ENCODE assay signal across 13 cellular contexts in the genomic region with DNA sequence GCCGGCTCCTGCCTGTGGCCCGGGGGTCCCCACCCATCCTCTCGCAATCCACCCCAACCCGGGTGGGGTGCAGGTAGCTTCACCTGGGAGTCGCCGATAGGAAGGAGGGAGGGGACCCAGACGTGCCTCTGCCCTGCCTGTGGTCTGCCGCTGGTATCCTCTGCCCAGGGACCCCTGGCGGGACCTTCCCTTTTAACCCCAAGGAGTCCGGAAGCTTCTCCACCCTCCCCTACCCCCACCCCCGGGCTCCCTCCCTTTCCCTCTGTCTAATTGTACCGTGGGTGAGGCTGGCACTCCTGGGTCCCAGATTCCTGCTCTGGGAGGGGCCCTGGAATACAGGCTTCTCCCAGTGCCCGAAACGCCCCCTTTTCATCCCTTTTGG. TPM values are rescaled to one million over a fixed set of nuclear protein-coding genes. Genes with fewer than 3 reads are reported as not detected.
DNase-seq lines count a peak whose midpoint lies in the region; ATAC-seq, FAIRE-seq and TF ChIP-seq lines count a peak whose summit lies in the region.
"Had no signal": no experiment of that assay in that cellular context is flagged by ENCODE, and none has a peak within 500 bp of the region (broad histone marks: within the 10 kb centered on the region; RNA-seq: fewer than 3 reads in every experiment).

A gene with protein sequence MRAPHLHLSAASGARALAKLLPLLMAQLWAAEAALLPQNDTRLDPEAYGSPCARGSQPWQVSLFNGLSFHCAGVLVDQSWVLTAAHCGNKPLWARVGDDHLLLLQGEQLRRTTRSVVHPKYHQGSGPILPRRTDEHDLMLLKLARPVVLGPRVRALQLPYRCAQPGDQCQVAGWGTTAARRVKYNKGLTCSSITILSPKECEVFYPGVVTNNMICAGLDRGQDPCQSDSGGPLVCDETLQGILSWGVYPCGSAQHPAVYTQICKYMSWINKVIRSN (minus strand): TSS at position 166 of the 382 bp plus-strand sequence. CDS start 579 bp downstream, outside the sequence.

- H3K27ac Mint-ChIP-seq in effector memory CD8-positive, alpha-beta T cell, result no peak within 1 kb of the TSS
- no peak within 1 kb of the TSS for H3K27ac Mint-ChIP-seq in naive B cell

- in situ Hi-C loops in HepG2 (cut with HindIII; ENCODE audit: extremely low pct_ligation_motif_present, low pct_unique_long_range_greater_than_20kb), result loop anchor here (5.0 kb wide), 2 partner anchors 73 to 87 kb away; no protein-coding TSS in a partner anchor

- H3K9me3 ChIP-seq in HepG2 (ENCODE audit: low read length), result no peaks in the 10 kb centered on the region
- no peaks in the 10 kb centered on the region for H3K9me3 ChIP-seq in right lobe of liver
- H3K9me3 ChIP-seq in WERI-Rb-1 (ENCODE audit: severe bottlenecking), result no peaks in the 10 kb centered on the region
- no peaks in the 10 kb centered on the region for H3K9me3 ChIP-seq in left lung
- H3K9me3 ChIP-seq in mesenchymal stem cell (ENCODE audit: control insufficient read depth, low read length), result no peaks in the 10 kb centered on the region

- peak within 1 kb of the TSS in 2 of 3 experiments; percentile 10 to 50; a peak in 2 of 6 replicates for H3K4me3 ChIP-seq in HepG2 (replicated peaks in 1 of 3; ENCODE audit: insufficient read depth in 1 of 3, low read depth in 2 of 3, low read length in 3 of 3)
- H3K4me3 ChIP-seq in right lobe of liver, result no peak within 1 kb of the TSS
- H3K4me3 ChIP-seq in WERI-Rb-1 (ENCODE audit: low read depth, low read length), result no peak within 1 kb of the TSS
- H3K4me3 ChIP-seq in left lung, result peak within 1 kb of the TSS in 1 of 2 donors; percentile 41
- H3K4me3 ChIP-seq in mesenchymal stem cell (ENCODE audit: insufficient read depth in 1 of 2, low read depth in 1 of 2, low read length in 2 of 2), result no peak within 1 kb of the TSS

- no peak for TF ChIP-seq CTCF in HepG2 (CRISPR knock-in tag; IDR thresholded peaks at IDR 0.05)
- TF ChIP-seq CTCF in right lobe of liver (IDR thresholded peaks at IDR 0.05), result no peak
- TF ChIP-seq CTCF in WERI-Rb-1 (IDR thresholded peaks at IDR 0.05; ENCODE audit: low read depth, low read length), result no peak
- TF ChIP-seq CTCF in left lung (IDR thresholded peaks at IDR 0.05), result no peak

- H3K4me2 ChIP-seq in HepG2 (ENCODE audit: low read depth, low read length), result peak within 1 kb of the TSS; percentile 39; the same call in 1 of the 2 replicates
- H3K4me2 ChIP-seq in mesenchymal stem cell (ENCODE audit: low read length, poor library complexity, severe bottlenecking), result no peak within 1 kb of the TSS

- no peak for TF ChIP-seq POLR2A in HepG2 (IDR thresholded peaks at IDR 0.05; ENCODE audit: insufficient read depth in 1 of 2, low read depth in 2 of 2, low read length in 2 of 2)
- no peak for TF ChIP-seq POLR2A in right lobe of liver (IDR thresholded peaks at IDR 0.05)

- H3K27me3 Mint-ChIP-seq in effector memory CD8-positive, alpha-beta T cell, result peaks cover 78 to 87% of the 10 kb centered on the region in 2 donors
- peaks cover 38 to 86% (median 74%) of the 10 kb centered on the region in 3 donors for H3K27me3 Mint-ChIP-seq in naive B cell

- H3K79me1 ChIP-seq in mesenchymal stem cell (replicated peaks; ENCODE audit: low read length, poor library complexity, severe bottlenecking), result no peaks in the 10 kb centered on the region

- H3K4me1 Mint-ChIP-seq in effector memory CD8-positive, alpha-beta T cell (ENCODE audit: low read depth in 2 of 2), result peaks cover 18 to 22% of the 10 kb centered on the region in 2 donors
- peaks cover 20 to 29% (median 26%) of the 10 kb centered on the region in 3 donors for H3K4me1 Mint-ChIP-seq in naive B cell

- peak within 1 kb of the TSS in 1 of 2 experiments; percentile 28 for H3K14ac ChIP-seq in mesenchymal stem cell (ENCODE audit: low read length in 2 of 2)

- no peak within 1 kb of the TSS for H3K4ac ChIP-seq in mesenchymal stem cell (ENCODE audit: low read depth in 1 of 2, low read length in 2 of 2)

- DNase-seq in HepG2 (ENCODE audit: low spot score) (no peak), right lobe of liver (no peak), naive B cell (no peak), HTR-8/SVneo (ENCODE audit: insufficient read length, low spot score) (no peak), WERI-Rb-1 (no peak), left lung (no peak), mesenchymal stem cell (no peak)
- DNase-seq in effector memory CD8-positive, alpha-beta T cell, result no peak
- DNase-seq: GOT3, NCI-H2227 treated with DMSO at 0.1 percent for 48 hours, SW 1271 had no signal

- no peaks in the 10 kb centered on the region for H3K79me2 ChIP-seq in HepG2 (ENCODE audit: insufficient read depth, low read length)

- H2BK15ac ChIP-seq in mesenchymal stem cell (ENCODE audit: low read depth, poor library complexity, severe bottlenecking), result no peak within 1 kb of the TSS

- CTCF ChIA-PET in HepG2 (lab: Yijun Ruan, JAX; ENCODE audit: low intra/inter-chr PET ratio, low total read pairs), result no interaction called here

- H3K18ac ChIP-seq in mesenchymal stem cell (ENCODE audit: low read depth in 1 of 2, low read length in 2 of 2), result no peak within 1 kb of the TSS

- intact Hi-C loops in HepG2 (cut with micrococcal nuclease; ENCODE audit: unreplicated experiment) (loop anchor here (10.0 kb wide), 1 partner anchor 85 kb away; no protein-coding TSS in a partner anchor), right lobe of liver (cut with DNase I) (no loop called here), left lung (cut with DNase I) (no loop called here)

- no peaks in the 10 kb centered on the region for H4K20me1 ChIP-seq in HepG2 (ENCODE audit: insufficient read depth, low read length)

- no peak within 1 kb of the TSS for H3K23ac ChIP-seq in mesenchymal stem cell (ENCODE audit: low read length in 2 of 2)

- H2BK5ac ChIP-seq in mesenchymal stem cell (ENCODE audit: low read depth, low read length, poor library complexity, severe bottlenecking), result no peak within 1 kb of the TSS

- ATAC-seq in HepG2 (no peak), right lobe of liver (no peak), naive B cell (ENCODE audit: low read depth in 2 of 2) (no peak), left lung (no peak)
- no peak for ATAC-seq in effector memory CD8-positive, alpha-beta T cell (replicated peaks)

- no peak within 1 kb of the TSS for H3K9ac ChIP-seq in HepG2 (ENCODE audit: insufficient read depth, low read depth, low read length)
- H3K9ac ChIP-seq in mesenchymal stem cell (ENCODE audit: low read length), result no peak within 1 kb of the TSS

- peaks cover 5 to 41% of the 10 kb centered on the region in 2 experiments; a peak in 4 of 5 replicates for H3K27me3 ChIP-seq in HepG2 (ENCODE audit: control insufficient read depth in 1 of 2, insufficient read depth in 2 of 2, low read length in 2 of 2)
- H3K27me3 ChIP-seq in right lobe of liver, result peaks cover 3 to 6% of the 10 kb centered on the region in 2 donors
- H3K27me3 ChIP-seq in WERI-Rb-1 (ENCODE audit: insufficient read depth, low read depth, severe bottlenecking), result peaks cover 91% of the 10 kb centered on the region
- H3K27me3 ChIP-seq in left lung, result peaks cover 34 to 96% of the 10 kb centered on the region in 2 donors
- peaks cover 37 to 69% of the 10 kb centered on the region in 2 experiments for H3K27me3 ChIP-seq in mesenchymal stem cell (ENCODE audit: control insufficient read depth in 1 of 2, insufficient read depth in 1 of 2, low read length in 2 of 2)

- no peak within 1 kb of the TSS for H2AK5ac ChIP-seq in mesenchymal stem cell (ENCODE audit: low read length, severe bottlenecking)

- H3K36me3 ChIP-seq in HepG2 (replicated peaks in 1 of 2; ENCODE audit: control insufficient read depth in 1 of 2, insufficient read depth in 2 of 2, low read length in 2 of 2) (no peaks in the 10 kb centered on the region), right lobe of liver (no peaks in the 10 kb centered on the region), WERI-Rb-1 (no peaks in the 10 kb centered on the region), left lung (no peaks in the 10 kb centered on the region), mesenchymal stem cell (ENCODE audit: control insufficient read depth in 1 of 2, insufficient read depth in 2 of 2, low read depth in 1 of 2, low read length in 2 of 2) (peaks cover 0 to 4% of the 10 kb centered on the region in 2 experiments)

- no peak within 1 kb of the TSS for H2BK12ac ChIP-seq in mesenchymal stem cell (ENCODE audit: low read length in 2 of 2)

- no peak within 1 kb of the TSS for H4K91ac ChIP-seq in mesenchymal stem cell (ENCODE audit: low read length)

- H3K36me3 Mint-ChIP-seq in effector memory CD8-positive, alpha-beta T cell (ENCODE audit: insufficient read depth), result no peaks in the 10 kb centered on the region
- peaks cover 0 to 31% of the 10 kb centered on the region in 2 donors for H3K36me3 Mint-ChIP-seq in naive B cell

- 0 out of 2 replicates have a peak, but pooled peaks cover 4% of the 10 kb centered on the region for H3K4me1 ChIP-seq in HepG2 (ENCODE audit: insufficient read depth, low read length)
- H3K4me1 ChIP-seq in right lobe of liver, result no peaks in the 10 kb centered on the region
- peaks cover 0 to 4% of the 10 kb centered on the region in 2 donors for H3K4me1 ChIP-seq in left lung
- H3K4me1 ChIP-seq in mesenchymal stem cell (ENCODE audit: control insufficient read depth, insufficient read depth, low read depth, low read length), result peaks cover 12% of the 10 kb centered on the region

- H3K27ac ChIP-seq in HepG2 (ENCODE audit: extremely low read length, insufficient read depth, low read length) (no peak within 1 kb of the TSS), right lobe of liver (no peak within 1 kb of the TSS), WERI-Rb-1 (no peak within 1 kb of the TSS), left lung (no peak within 1 kb of the TSS), mesenchymal stem cell (ENCODE audit: low read length, poor library complexity, severe bottlenecking) (no peak within 1 kb of the TSS)

- no peak within 1 kb of the TSS for H2AFZ ChIP-seq in HepG2 (ENCODE audit: low read length)
- H2AFZ ChIP-seq in mesenchymal stem cell (ENCODE audit: low read depth, low read length), result no peak within 1 kb of the TSS

- FAIRE-seq in HepG2 (lab: Jason Lieb, UNC) (no peak), HTR-8/SVneo (lab: Jason Lieb, UNC) (no peak)
- FAIRE-seq: GM12891 had no signal

- H3K4me3 Mint-ChIP-seq in effector memory CD8-positive, alpha-beta T cell, result peak within 1 kb of the TSS; percentile 62 to 72
- H3K4me3 Mint-ChIP-seq in naive B cell, result peak within 1 kb of the TSS in 5 of 8 donors; percentile 45 to 87 (median 62)

- no peaks in the 10 kb centered on the region for H3K9me3 Mint-ChIP-seq in effector memory CD8-positive, alpha-beta T cell
- peaks cover 0 to 12% (median 3%) of the 10 kb centered on the region in 7 donors for H3K9me3 Mint-ChIP-seq in naive B cell

- 7% methylated on average over 6 of the region's 14 CpGs for WGBS in HepG2 (ENCODE audit: low lambda C conversion rate)
- 11% methylated on average over 7 of the region's 14 CpGs for WGBS in right lobe of liver (ENCODE audit: insufficient coverage, low coverage, low lambda C conversion rate, missing lambda C conversion rate)
- WGBS in mesenchymal stem cell, result 14% methylated on average over 10 of the region's 14 CpGs

- no TSS peak for BruUV-seq in HepG2 (replicated peaks; lab: Mats Ljungman, UMichigan)

- POLR2A ChIA-PET in HepG2 (lab: Yijun Ruan, JAX), result no interaction called here

- no peak within 1 kb of the TSS for H4K8ac ChIP-seq in mesenchymal stem cell (ENCODE audit: low read length)

- TF ChIP-seq EP300 in HepG2 (IDR thresholded peaks at IDR 0.05; ENCODE audit: low read depth in 2 of 2, low read length in 2 of 2), result no peak
- TF ChIP-seq EP300 in HepG2 (CRISPR knock-in tag; IDR thresholded peaks at IDR 0.05; ENCODE audit: borderline replicate concordance), result no peak

- no peak within 1 kb of the TSS for H2BK120ac ChIP-seq in mesenchymal stem cell (ENCODE audit: low read depth, low read length)

- TF ChIP-seq RAD21 in HepG2 (CRISPR knock-in tag; IDR thresholded peaks at IDR 0.05), result no peak

RNA-seq across cellular contexts. Expression of the gene that starts here (rescaled TPM):
- not detected in 2 replicates for total RNA-seq in HepG2 (2016; rRNA removed; fragmentation: Illumina TruSeq; extraction: Trizol)
- total RNA-seq in HepG2 (2016; cell fraction: cytosol; rRNA removed; fragmentation: Illumina TruSeq; extraction: Trizol; ENCODE audit: low read depth), result not detected in 2 replicates
- total RNA-seq in HepG2 (2016; cell fraction: insoluble cytoplasmic fraction; rRNA removed; fragmentation: Illumina TruSeq; extraction: Trizol), result not detected in 2 replicates
- not detected in 2 replicates for total RNA-seq in HepG2 (2016; cell fraction: membrane; rRNA removed; fragmentation: Illumina TruSeq; extraction: Trizol)
- total RNA-seq in HepG2 (2016; cell fraction: nucleus; rRNA removed; fragmentation: Illumina TruSeq; extraction: Trizol), result not detected in 2 replicates
- polyA plus RNA-seq in HepG2 (2011; rRNA removed), result not detected in 2 replicates
- polyA plus RNA-seq in HepG2 (2011; cell fraction: cytosol; rRNA removed), result not detected in 2 replicates
- not detected in 2 replicates for polyA plus RNA-seq in HepG2 (2011; cell fraction: nucleus; rRNA removed)
- polyA plus RNA-seq in HepG2 (2012), result not detected in 2 replicates
- not detected in 2 replicates for polyA plus RNA-seq in HepG2 (2016; cell fraction: cytosol; fragmentation: Illumina TruSeq; extraction: Trizol; ENCODE audit: low read depth)
- not detected in 2 replicates for polyA plus RNA-seq in HepG2 (2016; cell fraction: insoluble cytoplasmic fraction; fragmentation: Illumina TruSeq; extraction: Trizol; ENCODE audit: low read depth)
- not detected in 2 replicates for polyA plus RNA-seq in HepG2 (2016; cell fraction: membrane; fragmentation: Illumina TruSeq; extraction: Trizol; ENCODE audit: low read depth)
- polyA plus RNA-seq in HepG2 (2016; cell fraction: nucleus; fragmentation: Illumina TruSeq; extraction: Trizol; ENCODE audit: insufficient read depth, low read depth), result not detected in 2 replicates
- not detected in 2 replicates for polyA minus RNA-seq in HepG2 (2011; rRNA and poly(A)+ RNA removed; ENCODE audit: low replicate concordance)
- not detected in 2 replicates for polyA minus RNA-seq in HepG2 (2011; cell fraction: cytosol; rRNA and poly(A)+ RNA removed)
- polyA minus RNA-seq in HepG2 (2011; cell fraction: nucleus; rRNA and poly(A)+ RNA removed), result not detected in 2 replicates
- under 1 TPM in 2 of 6 experiments, not detected in 4; 0.13 to 0.43 TPM for total RNA-seq in right lobe of liver
- not detected for polyA plus RNA-seq in naive B cell (ENCODE audit: low read depth in 6 of 6)
- total RNA-seq in left lung, result 1 to 10 TPM; 1.3 to 3.4 TPM
- not detected for polyA plus RNA-seq in mesenchymal stem cell (2013, experiment 1 of 2)
- polyA plus RNA-seq in mesenchymal stem cell (2013, experiment 2 of 2), result not detected
- total RNA-seq: HT1080 had no signal

Comparison
In these comparisons a context has a peak if more than half of its experiments do, and no peak if none do; other contexts are left out.
1. H3K4me3 ChIP-seq: peak in HepG2 (2 of 3); none in right lobe of liver (0 of 3), WERI-Rb-1 (single experiment) and mesenchymal stem cell (0 of 2).